In genomic region chr19:4012975-4013634, GRCh38 we compare ENCODE assay signal across 20 cellular contexts. TPM values are rescaled to one million over a fixed set of nuclear protein-coding genes. Genes with fewer than 3 reads are reported as not detected.
DNase-seq lines count a peak whose midpoint lies in the region; ATAC-seq and TF ChIP-seq lines count a peak whose summit lies in the region.
"Had no signal": no experiment of that assay in that cellular context is flagged by ENCODE, and none has a peak within 500 bp of the region (broad histone marks: within the 10 kb centered on the region; RNA-seq: fewer than 3 reads in every experiment).

No MANE protein-coding gene starts in this region.

- no peak for TF ChIP-seq EP300 in tibial nerve (IDR thresholded peaks at IDR 0.05)

- H3K36me3 ChIP-seq in adrenal gland (replicated peaks in 1 of 2) (peaks cover 0 to 27% of the 10 kb centered on the region in 2 donors), tibial nerve (peaks cover 3 to 36% (median 12%) of the 10 kb centered on the region in 3 donors)

- no peaks in the 10 kb centered on the region for H3K9me3 ChIP-seq in adrenal gland (replicated peaks in 1 of 3)
- no peaks in the 10 kb centered on the region for H3K9me3 ChIP-seq in tibial nerve
- H3K9me3 ChIP-seq: mucosa of descending colon had no signal

- no peak overlapping the region for H3K4me3 ChIP-seq in adrenal gland
- H3K4me3 ChIP-seq in tibial nerve: no peak overlapping the region
- H3K4me3 ChIP-seq: mucosa of descending colon, skin epidermis had no signal

- TF ChIP-seq CTCF in adrenal gland (IDR thresholded peaks at IDR 0.05) (no peak), neural crest cell (conservative IDR thresholded peaks at IDR 0.05) (no peak), tibial nerve (IDR thresholded peaks at IDR 0.05) (no peak), endothelial cell (IDR thresholded peaks at IDR 0.05; ENCODE audit: unreplicated experiment) (no peak)

- 93 to 96% (median 94%) methylated on average over 19 to 33 of the region's 33 CpGs for WGBS in adrenal gland, 4 donors
- WGBS in tibial nerve, 2 donors: 90 to 94% methylated on average over 21 to 28 of the region's 33 CpGs

- H3K27me3 ChIP-seq in adrenal gland (no peaks in the 10 kb centered on the region), tibial nerve (no peaks in the 10 kb centered on the region)
- H3K27me3 ChIP-seq: foreskin keratinocyte had no signal

- H3K4me1 Mint-ChIP-seq in effector memory CD8-positive, alpha-beta T cell (ENCODE audit: low read depth in 2 of 2): peaks cover 30 to 36% of the 10 kb centered on the region in 2 donors
- peaks cover 30% of the 10 kb centered on the region for H3K4me1 Mint-ChIP-seq in neural crest cell
- peaks cover 23% of the 10 kb centered on the region for H3K4me1 Mint-ChIP-seq in endothelial cell (ENCODE audit: unreplicated experiment)

- TF ChIP-seq POLR2A in adrenal gland (IDR thresholded peaks at IDR 0.05): no peak
- TF ChIP-seq POLR2A in tibial nerve (IDR thresholded peaks at IDR 0.05): no peak

- no peaks in the 10 kb centered on the region for H3K27me3 Mint-ChIP-seq in effector memory CD8-positive, alpha-beta T cell
- H3K27me3 Mint-ChIP-seq in neural crest cell (ENCODE audit: low read depth) (no peaks in the 10 kb centered on the region), endothelial cell (ENCODE audit: unreplicated experiment) (peaks cover 6% of the 10 kb centered on the region)
- H3K27me3 Mint-ChIP-seq: activated CD4-positive, alpha-beta memory T cell treated with anti-CD3 and anti-CD28 coated beads for 36 hours; activated naive CD8-positive, alpha-beta T cell; progenitor cell of endocrine pancreas; T-cell had no signal

- peak overlapping the region; percentile 35 to 80 for H3K27ac Mint-ChIP-seq in effector memory CD8-positive, alpha-beta T cell
- H3K27ac Mint-ChIP-seq in neural crest cell (ENCODE audit: unreplicated experiment) (no peak overlapping the region), endothelial cell (ENCODE audit: unreplicated experiment) (no peak overlapping the region)
- H3K27ac Mint-ChIP-seq: activated CD4-positive, alpha-beta memory T cell treated with anti-CD3 and anti-CD28 coated beads for 36 hours; activated naive CD8-positive, alpha-beta T cell; CD14-positive monocyte; immature natural killer cell had no signal

- H3K36me3 Mint-ChIP-seq in effector memory CD8-positive, alpha-beta T cell (ENCODE audit: insufficient read depth): peaks cover 28% of the 10 kb centered on the region
- H3K36me3 Mint-ChIP-seq in neural crest cell (ENCODE audit: low read depth) (no peaks in the 10 kb centered on the region), endothelial cell (ENCODE audit: low read depth, unreplicated experiment) (peaks cover 4% of the 10 kb centered on the region)
- H3K36me3 Mint-ChIP-seq: activated naive CD8-positive, alpha-beta T cell; immature natural killer cell had no signal

- H3K4me1 ChIP-seq in adrenal gland (replicated peaks in 1 of 2) (peaks cover 56 to 68% of the 10 kb centered on the region in 2 donors), tibial nerve (peaks cover 0 to 96% (median 73%) of the 10 kb centered on the region in 4 donors)

- intact Hi-C loops in adrenal gland (cut with DNase I): loop anchor here (5.0 to 10.0 kb wide), 2 partner anchors 49 to 192 kb away; no protein-coding TSS in a partner anchor

- ATAC-seq in effector memory CD8-positive, alpha-beta T cell (replicated peaks): no peak
- ATAC-seq: activated CD4-positive, CD25-positive, alpha-beta regulatory T cell treated with anti-CD3 and anti-CD28 coated beads, Interleukin-2, amount 50 U/mL, for 24 hours; foreskin keratinocyte; T-cell had no signal

- DNase-seq in adrenal gland (peak in 1 of 7 donors; percentile 7), neural crest cell (ENCODE audit: low read depth, low spot score) (no peak), tibial nerve (ENCODE audit: low spot score in 2 of 2) (no peak), KG1 (lab: John Stamatoyannopoulos, UW) (no peak), MV-4-11 (lab: John Stamatoyannopoulos, UW) (no peak), endothelial cell (ENCODE audit: low spot score) (no peak)
- no peak for DNase-seq in effector memory CD8-positive, alpha-beta T cell
- DNase-seq: activated CD4-positive, alpha-beta memory T cell treated with anti-CD3 and anti-CD28 coated beads for 36 hours; effector CD4-positive, alpha-beta T cell; foreskin keratinocyte; immature natural killer cell; KBM-7; SIG-M5; T-cell had no signal

- no peak overlapping the region for H3K4me3 Mint-ChIP-seq in effector memory CD8-positive, alpha-beta T cell
- H3K4me3 Mint-ChIP-seq in neural crest cell (peak overlapping the region; percentile 51), endothelial cell (ENCODE audit: unreplicated experiment) (no peak overlapping the region)
- H3K4me3 Mint-ChIP-seq: activated CD4-positive, alpha-beta memory T cell treated with anti-CD3 and anti-CD28 coated beads for 36 hours; activated naive CD8-positive, alpha-beta T cell; CD14-positive monocyte; immature natural killer cell; T-cell had no signal

- H3K9me3 Mint-ChIP-seq in effector memory CD8-positive, alpha-beta T cell: no peaks in the 10 kb centered on the region
- H3K9me3 Mint-ChIP-seq in neural crest cell (no peaks in the 10 kb centered on the region), endothelial cell (ENCODE audit: unreplicated experiment) (no peaks in the 10 kb centered on the region)
- H3K9me3 Mint-ChIP-seq: activated CD4-positive, alpha-beta memory T cell treated with anti-CD3 and anti-CD28 coated beads for 36 hours; immature natural killer cell; T-cell had no signal

- H3K27ac ChIP-seq in adrenal gland (peak overlapping the region in 3 of 5 donors; percentile 26 to 89 (median 80)), tibial nerve (peak overlapping the region; percentile 77 to 95 (median 87))
- H3K27ac ChIP-seq: foreskin keratinocyte, skin epidermis had no signal

RNA-seq across cellular contexts. Expression of gene PIAS4, which starts 5.6 kb away (rescaled TPM):
- total RNA-seq in adrenal gland (10 to 100 TPM; 16.6 to 40.7 (median 28.6) TPM), neural crest cell (49.6 and 58.8 TPM in 2 replicates), tibial nerve (10 to 100 TPM; 23.0 to 32.4 (median 26.3) TPM), endothelial cell (ENCODE audit: unreplicated experiment) (41.2 TPM)
- 10 to 100 TPM; 13.7 to 22.3 (median 21.2) TPM for polyA plus RNA-seq in adrenal gland

RNA-seq across cellular contexts. Expression of gene EEF2, which starts 27.8 kb away (rescaled TPM):
- total RNA-seq in adrenal gland (1,000 to 10,000 TPM; 1,603 to 3,482 (median 2,345) TPM), neural crest cell (2,663 and 2,725 TPM in 2 replicates), tibial nerve (1,000 to 10,000 TPM; 1,233 to 1,650 (median 1,549) TPM), endothelial cell (ENCODE audit: unreplicated experiment) (2,896 TPM)
- 1,000 to 10,000 TPM in 2 of 3 donors, 100 to 1,000 TPM in 1; 752 to 2,793 (median 1,120) TPM for polyA plus RNA-seq in adrenal gland

RNA-seq across cellular contexts. Expression of gene DAPK3, which starts 42.2 kb away (rescaled TPM):
- 10 to 100 TPM; 27.2 to 83.2 (median 43.3) TPM for total RNA-seq in adrenal gland
- 10 to 100 TPM; 17.6 to 79.0 (median 44.0) TPM for polyA plus RNA-seq in adrenal gland
- total RNA-seq in neural crest cell: 61.8 and 63.1 TPM in 2 replicates
- 10 to 100 TPM; 58.8 to 87.7 (median 70.3) TPM for total RNA-seq in tibial nerve
- 316 TPM for total RNA-seq in endothelial cell (ENCODE audit: unreplicated experiment)

RNA-seq across cellular contexts. Expression of gene ZBTB7A, which starts 53.6 kb away (rescaled TPM):
- total RNA-seq in adrenal gland (10 to 100 TPM; 34.3 to 77.2 (median 57.6) TPM), neural crest cell (15.2 and 15.7 TPM in 2 replicates), tibial nerve (10 to 100 TPM; 64.9 to 97.7 (median 86.7) TPM), endothelial cell (ENCODE audit: unreplicated experiment) (14.5 TPM)
- polyA plus RNA-seq in adrenal gland: 10 to 100 TPM in 2 of 3 donors, 1 to 10 TPM in 1; 7.1 to 22.5 (median 10.6) TPM

Comparison
In these comparisons a context has a peak if more than half of its experiments do, and no peak if none do; other contexts are left out.
1. H3K27ac Mint-ChIP-seq: peak in effector memory CD8-positive, alpha-beta T cell (2 of 2); none in neural crest cell (single experiment) and endothelial cell (single experiment).